Comparison of ENCODE assay signal across 10 cellular contexts in genomic region chr17:6894206-6894528, GRCh38.
DNase-seq lines count a peak whose midpoint lies in the region; ATAC-seq and TF ChIP-seq lines count a peak whose summit lies in the region.
"Had no signal": no experiment of that assay in that cellular context is flagged by ENCODE, and none has a peak within 500 bp of the region (broad histone marks: within the 10 kb centered on the region; RNA-seq: fewer than 3 reads in every experiment).

No MANE protein-coding gene starts in this region.

- no peak overlapping the region for H3K27ac ChIP-seq in heart left ventricle
- no peak overlapping the region for H3K27ac ChIP-seq in right atrium auricular region
- H3K27ac ChIP-seq in uterus = no peak overlapping the region

- H3K27me3 ChIP-seq in heart left ventricle (peaks cover 0 to 56% (median 20%) of the 10 kb centered on the region in 9 donors), right atrium auricular region (no peaks in the 10 kb centered on the region), iPS-15b (ENCODE audit: control insufficient read depth, insufficient read depth, low read length) (no peaks in the 10 kb centered on the region), uterus (peaks cover 0 to 8% of the 10 kb centered on the region in 2 donors)

- ATAC-seq in heart left ventricle = no peak
- no peak for ATAC-seq in HG03045 (IDR thresholded peaks at IDR 0.05; ENCODE audit: unreplicated experiment)
- no peak for ATAC-seq in HG03520 (IDR thresholded peaks at IDR 0.05; ENCODE audit: unreplicated experiment)

- peak in 1 of 5 donors; percentile 48 for DNase-seq in heart left ventricle
- no peak for DNase-seq in right atrium auricular region (ENCODE audit: low spot score)
- peak; percentile 25 for DNase-seq in activated T-cell treated with anti-CD3 and anti-CD28 coated beads, Interleukin-2, amount 50 U/mL, for 1 hour
- DNase-seq in uterus = no peak
- DNase-seq in superior temporal gyrus (ENCODE audit: extremely low spot score) = no peak
- DNase-seq: central memory CD4-positive, alpha-beta T cell; COR-L47 had no signal

- H3K36me3 ChIP-seq in heart left ventricle = no peaks in the 10 kb centered on the region
- no peaks in the 10 kb centered on the region for H3K36me3 ChIP-seq in right atrium auricular region
- peaks cover 18% of the 10 kb centered on the region for H3K36me3 ChIP-seq in iPS-15b (ENCODE audit: control insufficient read depth, insufficient read depth, low read length)
- no peaks in the 10 kb centered on the region for H3K36me3 ChIP-seq in uterus

- peaks cover 0 to 6% (median 0%) of the 10 kb centered on the region in 12 donors for H3K9me3 ChIP-seq in heart left ventricle
- H3K9me3 ChIP-seq in right atrium auricular region = no peaks in the 10 kb centered on the region
- H3K9me3 ChIP-seq in iPS-15b (ENCODE audit: control insufficient read depth, insufficient read depth, low read length) = no peaks in the 10 kb centered on the region
- H3K9me3 ChIP-seq in uterus = no peaks in the 10 kb centered on the region

- H3K4me3 ChIP-seq in heart left ventricle (peak overlapping the region in 1 of 12 donors; percentile 19), right atrium auricular region (no peak overlapping the region), iPS-15b (ENCODE audit: low read depth, low read length) (peak overlapping the region; percentile 32), uterus (no peak overlapping the region)

- 3 to 12% (median 8%) methylated on average over 15 to 18 of the region's 18 CpGs for WGBS in heart left ventricle, 4 donors

- TF ChIP-seq CTCF in heart left ventricle (IDR thresholded peaks at IDR 0.05) (peak in 8 of 12 donors; percentile 16 to 51 (median 34)), right atrium auricular region (IDR thresholded peaks at IDR 0.05) (peak in 1 of 2 donors; percentile 49), uterus (IDR thresholded peaks at IDR 0.05) (peak in 3 of 4 experiments; percentile 5 to 37 (median 13))

- TF ChIP-seq POLR2A in heart left ventricle (IDR thresholded peaks at IDR 0.05) (no peak), uterus (IDR thresholded peaks at IDR 0.05) (no peak)

- H3K4me1 ChIP-seq in heart left ventricle = peaks cover 0 to 11% (median 0%) of the 10 kb centered on the region in 12 donors
- H3K4me1 ChIP-seq in right atrium auricular region = peaks cover 0 to 12% of the 10 kb centered on the region in 2 donors
- H3K4me1 ChIP-seq in iPS-15b (ENCODE audit: control insufficient read depth, insufficient read depth, low read length) = no peaks in the 10 kb centered on the region
- H3K4me1 ChIP-seq in uterus = peaks cover 0 to 4% of the 10 kb centered on the region in 2 donors

- intact Hi-C loops in heart left ventricle (cut with DNase I) = loop anchor here in 2 of 10 donors (5.0 to 10.0 kb wide), 2 partner anchors 227 to 229 kb away; no protein-coding TSS in a partner anchor
- intact Hi-C loops in uterus (cut with DNase I; ENCODE audit: low total_unique reads) = no loop called here

- H3K9ac ChIP-seq in iPS-15b (ENCODE audit: low read depth, low read length) = no peak overlapping the region
